Comparison of ENCODE assay signal across 8 cellular contexts in genomic region chr2:161160226-161161073, GRCh38. TPM values are rescaled to one million over a fixed set of nuclear protein-coding genes. Genes with fewer than 3 reads are reported as not detected.
A peak's percentile ranks its signal among the peaks of the same experiment; 100 is the strongest.
DNase-seq lines count a peak whose midpoint lies in the region; FAIRE-seq and TF ChIP-seq lines count a peak whose summit lies in the region.

TSS of gene TANK (plus strand) at chr2:161160428. CDS start at chr2:161179663, 19,235 bp downstream.

- H3K27me3 ChIP-seq in H1 (replicated peaks in 1 of 4; ENCODE audit: control insufficient read depth in 3 of 4, extremely low read depth in 1 of 4, insufficient read depth in 3 of 4, low read length in 3 of 4) (no peaks in the 10 kb centered on the region), mesendoderm (ENCODE audit: insufficient read depth, low read length, poor library complexity) (no peaks in the 10 kb centered on the region)

- peak; percentile 95 for DNase-seq in COLO668 (lab: John Stamatoyannopoulos, UW; ENCODE audit: unreplicated experiment)
- DNase-seq in GM20000 (ENCODE audit: low spot score) = peak; percentile 88
- peak; percentile 96 for DNase-seq in HT-29 (ENCODE audit: low spot score)
- peak; percentile 91 for DNase-seq in NOMO-1 treated with dmso at 0.1 percent for 144 hours (lab: John Stamatoyannopoulos, UW; ENCODE audit: unreplicated experiment)
- peak; percentile 70 to 85 (median 79) for DNase-seq in activated CD8-positive, alpha-beta memory T cell treated with anti-CD3 and anti-CD28 coated beads for 48 hours (ENCODE audit: low read depth in 2 of 3, low spot score in 2 of 3)
- DNase-seq in H1 (ENCODE audit: low read depth in 1 of 2, low spot score in 2 of 2) = peak; percentile 86 to 88
- peak; percentile 98 for DNase-seq in mesendoderm
- DNase-seq in stimulated activated CD8-positive, alpha-beta memory T cell treated with anti-CD3 and anti-CD28 coated beads, Interleukin-15, amount 100 ng/mL, for 1 hour (ENCODE audit: low read depth) = peak; percentile 68

- H3K18ac ChIP-seq in H1 (ENCODE audit: extremely low read depth, low read length) = peak within 1 kb of the TSS; percentile 80; the same call in 1 of the 2 replicates
- H3K18ac ChIP-seq in mesendoderm (ENCODE audit: low read length) = peak within 1 kb of the TSS; percentile 42

- H3K27ac ChIP-seq in H1 (ENCODE audit: low read depth, low read length) (peak within 1 kb of the TSS; percentile 69), mesendoderm (ENCODE audit: low read depth, low read length) (peak within 1 kb of the TSS; percentile 58)

- peak within 1 kb of the TSS; percentile 99 for H2AFZ ChIP-seq in H1 (ENCODE audit: low read length)

- FAIRE-seq in H1 (lab: Jason Lieb, UNC) = peak; percentile 57

- H4K5ac ChIP-seq in H1 (ENCODE audit: insufficient read length, low read depth, low read length) (peak within 1 kb of the TSS; percentile 91), mesendoderm (ENCODE audit: low read length) (no peak within 1 kb of the TSS)

- H3K4me2 ChIP-seq in H1 (ENCODE audit: insufficient read depth in 1 of 2, low read depth in 2 of 2, low read length in 2 of 2) = peak within 1 kb of the TSS; percentile 71 to 93
- peak within 1 kb of the TSS; percentile 75 for H3K4me2 ChIP-seq in mesendoderm (ENCODE audit: low read length)

- no peak for TF ChIP-seq RAD21 in H1 (IDR thresholded peaks at IDR 0.05 in 1 of 2, conservative IDR thresholded peaks at IDR 0.05 in 1 of 2; ENCODE audit: low read depth in 2 of 2, low read length in 2 of 2)

- peak within 1 kb of the TSS; percentile 66 for H4K91ac ChIP-seq in H1 (replicated peaks; ENCODE audit: insufficient read length, low read length)

- H2BK15ac ChIP-seq in H1 (ENCODE audit: low read length) (no peak within 1 kb of the TSS; the same call in 1 of the 2 replicates), mesendoderm (replicated peaks; ENCODE audit: low read depth) (no peak within 1 kb of the TSS)

- peak within 1 kb of the TSS; percentile 66 for H3K4ac ChIP-seq in H1 (replicated peaks; ENCODE audit: insufficient read length, low read depth, low read length)
- H3K4ac ChIP-seq in mesendoderm (ENCODE audit: low read depth, low read length) = no peak within 1 kb of the TSS

- H3K23me2 ChIP-seq in H1 (ENCODE audit: low read depth, low read length) = peaks cover 7% of the 10 kb centered on the region; the same call in 1 of the 2 replicates

- H2BK120ac ChIP-seq in H1 (replicated peaks; ENCODE audit: low read depth, low read length) (no peak within 1 kb of the TSS), mesendoderm (ENCODE audit: low read depth, low read length) (no peak within 1 kb of the TSS)

- peak; percentile 97 to 98 for TF ChIP-seq POLR2A in H1 (IDR thresholded peaks at IDR 0.05; ENCODE audit: control extremely low read depth in 1 of 2, low read depth in 2 of 2, low read length in 2 of 2)

- H3K23ac ChIP-seq in H1 (ENCODE audit: insufficient read length) (no peak within 1 kb of the TSS), mesendoderm (ENCODE audit: low read length) (peak within 1 kb of the TSS; percentile 54)

- H2BK5ac ChIP-seq in H1 (ENCODE audit: low read depth, low read length) (peak within 1 kb of the TSS; percentile 92), mesendoderm (ENCODE audit: low read length) (peak within 1 kb of the TSS; percentile 61)

- no peak for TF ChIP-seq EP300 in H1 (IDR thresholded peaks at IDR 0.05; ENCODE audit: borderline replicate concordance in 1 of 2, low read depth in 2 of 2, low read length in 2 of 2)

- H3K9ac ChIP-seq in H1 (replicated peaks in 1 of 4; ENCODE audit: extremely low read depth in 1 of 4, low read depth in 3 of 4, low read length in 3 of 4) (peak within 1 kb of the TSS; percentile 72 to 86 (median 74)), mesendoderm (ENCODE audit: low read length) (peak within 1 kb of the TSS; percentile 93)

- H3K56ac ChIP-seq in H1 (replicated peaks; ENCODE audit: insufficient read length, low read depth, low read length) = peak within 1 kb of the TSS; percentile 89
- peak within 1 kb of the TSS; percentile 89 for H3K56ac ChIP-seq in mesendoderm (ENCODE audit: low read length)

- no peaks in the 10 kb centered on the region for H4K20me1 ChIP-seq in H1 (replicated peaks in 1 of 2; ENCODE audit: control insufficient read depth in 1 of 2, insufficient read depth in 2 of 2, low read length in 2 of 2)

- H3K4me3 ChIP-seq in H1 (ENCODE audit: extremely low read depth in 1 of 4, insufficient read depth in 2 of 4, low read depth in 3 of 4, low read length in 4 of 4) = peak within 1 kb of the TSS; percentile 89 to 97 (median 94)
- H3K4me3 ChIP-seq in mesendoderm (ENCODE audit: low read length) = peak within 1 kb of the TSS; percentile 79

- no peak for TF ChIP-seq CTCF in GM20000 (IDR thresholded peaks at IDR 0.05; ENCODE audit: extremely low read depth, missing control alignments)
- TF ChIP-seq CTCF in H1 (IDR thresholded peaks at IDR 0.05; ENCODE audit: control extremely low read depth in 1 of 3, insufficient read depth in 1 of 3, low read depth in 1 of 3, low read length in 3 of 3) = no peak

- H4K8ac ChIP-seq in H1 (ENCODE audit: extremely low read depth, insufficient read depth, low read length) (peak within 1 kb of the TSS; percentile 88; the same call in 1 of the 2 replicates), mesendoderm (ENCODE audit: low read depth, low read length) (no peak within 1 kb of the TSS)

- H3K79me2 ChIP-seq in H1 (ENCODE audit: control insufficient read depth in 1 of 2, insufficient read depth in 2 of 2, low read length in 2 of 2) (peaks cover 0 to 23% of the 10 kb centered on the region in 2 experiments; a peak in 2 of 4 replicates), mesendoderm (ENCODE audit: control insufficient read depth, insufficient read depth, low read length) (peaks cover 7% of the 10 kb centered on the region)

- H2BK20ac ChIP-seq in H1 (ENCODE audit: low read length) = no peak within 1 kb of the TSS

- H3K36me3 ChIP-seq in H1 (ENCODE audit: control insufficient read depth in 2 of 4, insufficient read depth in 4 of 4, low read length in 3 of 4) = peaks cover 0 to 3% (median 1%) of the 10 kb centered on the region in 4 experiments; a peak in 5 of 8 replicates
- no peaks in the 10 kb centered on the region for H3K36me3 ChIP-seq in mesendoderm (ENCODE audit: control insufficient read depth, insufficient read depth, low read length)

- peak within 1 kb of the TSS; percentile 62; the same call in 1 of the 2 replicates for H2BK12ac ChIP-seq in H1 (ENCODE audit: low read depth, low read length)

- no peak within 1 kb of the TSS for H3K14ac ChIP-seq in H1 (ENCODE audit: insufficient read length)

- WGBS in H1 (ENCODE audit: extremely low coverage in 1 of 2, insufficient coverage in 1 of 2, insufficient read length in 1 of 2, insufficient replicate concordance in 2 of 2, low coverage in 1 of 2, low lambda C conversion rate in 2 of 2, missing lambda C conversion rate in 1 of 2), 2 experiments = 2% methylated on average over 49 of the region's 50 CpGs; no CpG with 5 or more reads in 1 of the 2 experiments
- WGBS in mesendoderm (ENCODE audit: extremely low coverage, insufficient coverage, low lambda C conversion rate) = no CpG with 5 or more reads among the region's 50 CpGs

- no peaks in the 10 kb centered on the region for H3K9me3 ChIP-seq in H1 (ENCODE audit: insufficient read depth in 2 of 2, low read depth in 1 of 2, low read length in 1 of 2)

- CTCF ChIA-PET in H1 (lab: Charles Lee; ENCODE audit: partially characterized antibody) = no interaction called here

- H2AK5ac ChIP-seq in H1 (ENCODE audit: low read depth, low read length) (no peak within 1 kb of the TSS), mesendoderm (ENCODE audit: low read length) (no peak within 1 kb of the TSS)

- H3K4me1 ChIP-seq in H1 (replicated peaks in 1 of 4; ENCODE audit: control insufficient read depth in 3 of 4, insufficient read depth in 4 of 4, low read length in 3 of 4) = no peaks in the 10 kb centered on the region; a peak in 1 of 7 replicates
- no peaks in the 10 kb centered on the region for H3K4me1 ChIP-seq in mesendoderm (ENCODE audit: control insufficient read depth, low read depth, low read length)

- H3K79me1 ChIP-seq in H1 (ENCODE audit: low read depth, low read length) (no peaks in the 10 kb centered on the region), mesendoderm (ENCODE audit: low read length) (peaks cover 2% of the 10 kb centered on the region)

- POLR2A ChIA-PET in H1 (lab: Charles Lee; ENCODE audit: partially characterized antibody) = interaction anchor here (0.7 to 1.7 kb wide), 7 partner anchors 9 to 1050 kb away, joined by 3 to 11 read pairs (median 3); partner anchors contain the start of gene PSMD14

TF ChIP-seq in H1, 55 proteins besides CTCF, POLR2A, EP300 and RAD21 (continues in another document):
- TF ChIP-seq RBBP5 (IDR thresholded peaks at IDR 0.05; ENCODE audit: borderline replicate concordance, low read depth, low read length) (0 out of 2 replicates have a peak, but pooled peaks have one; percentile 50), PHF8 (conservative IDR thresholded peaks at IDR 0.05; ENCODE audit: low read depth, low read length) (peak; percentile 99), KDM4A (IDR thresholded peaks at IDR 0.05; ENCODE audit: low read depth, low read length, severe bottlenecking) (peak; percentile 67), SRF (IDR thresholded peaks at IDR 0.05; ENCODE audit: low read depth, low read length) (peak; percentile 23; the same call in 1 of the 2 replicates)

RNA-seq across cellular contexts. Expression of gene TANK, which starts in this region (rescaled TPM):
- 52.2 and 55.8 TPM in 2 replicates for total RNA-seq in HT-29 (2014; rRNA removed; shearing (Covaris generic))
- 19.7 and 26.1 TPM in 2 replicates for total RNA-seq in H1 (2021; fragmentation: NEBNext Ultra II Directional; extraction: Animal tissue kit (Norgen Biotek cat#: 25700))
- polyA plus RNA-seq in H1 (2011; rRNA removed) = 3.4 and 7.0 TPM in 2 replicates
- 8.7 TPM for polyA plus RNA-seq in H1 (2011; cell fraction: cytosol; rRNA removed)
- 7.3 TPM for polyA plus RNA-seq in H1 (2011; cell fraction: nucleus; rRNA removed)
- 15.4 to 28.5 TPM (median 18.7 TPM) in 4 replicates for polyA plus RNA-seq in H1 (2012, experiment 1 of 2)
- polyA plus RNA-seq in H1 (2012, experiment 2 of 2) = 7.3 TPM
- 16.8 TPM for polyA plus RNA-seq in H1 (2013, experiment 1 of 2)
- polyA plus RNA-seq in H1 (2013, experiment 2 of 2) = 16.1 TPM
- polyA minus RNA-seq in H1 (2011; rRNA and poly(A)+ RNA removed) = 7.3 and 9.2 TPM in 2 replicates
- polyA minus RNA-seq in H1 (2011; cell fraction: cytosol; rRNA and poly(A)+ RNA removed) = 7.3 TPM
- polyA minus RNA-seq in H1 (2011; cell fraction: nucleus; rRNA and poly(A)+ RNA removed) = 55.5 TPM
- 19.6 TPM for polyA plus RNA-seq in mesendoderm (2013, experiment 1 of 2)
- polyA plus RNA-seq in mesendoderm (2013, experiment 2 of 2) = 19.5 TPM

Comparison
In these comparisons a context has a peak if more than half of its experiments do, and no peak if none do; other contexts are left out.
1. Peak in every context shown above with its lines: DNase-seq, H3K4me3 ChIP-seq and H3K27ac ChIP-seq.